ENCODE assay signal across 19 cellular contexts in genomic region chr11:86748296-86748695, GRCh38. TPM values are rescaled to one million over a fixed set of nuclear protein-coding genes. Genes with fewer than 3 reads are reported as not detected.
A peak's percentile ranks its signal among the peaks of the same experiment; 100 is the strongest.
DNase-seq lines count a peak whose midpoint lies in the region; ATAC-seq and TF ChIP-seq lines count a peak whose summit lies in the region.
"Had no signal": no experiment of that assay in that cellular context is flagged by ENCODE, and none has a peak within 500 bp of the region (broad histone marks: within the 10 kb centered on the region; RNA-seq: fewer than 3 reads in every experiment).

No MANE protein-coding gene starts in this region.

- DNase-seq in BJ (ENCODE audit: low read depth) (peak; percentile 89), SJSA1 (ENCODE audit: low read depth in 1 of 2, low spot score in 2 of 2) (peak in 1 of 2 experiments; percentile 31), fibroblast of mammary gland (ENCODE audit: low read depth) (peak; percentile 72), trophoblast cell (peak; percentile 9 to 45), left cardiac atrium (no peak), psoas muscle (no peak), Right ventricle myocardium inferior (ENCODE audit: missing footprints) (no peak)
- DNase-seq: activated CD8-positive, alpha-beta T cell treated with anti-CD3 and anti-CD28 coated beads, Interleukin-2, amount 10 ng/mL, durations not matched to agents 7 days and 5 days; activated T-cell treated with anti-CD3 and anti-CD28 coated beads, Interleukin-2, amount 50 U/mL, for 48 hours; body of pancreas; COR-L47; GOT3; Kasumi-1; NCI-H1417; NCI-H2171 treated with DMSO at 0.1 percent for 48 hours; NCI-H748 treated with DMSO at 0.1 percent for 48 hours had no signal

- H3K27me3 ChIP-seq in BJ (ENCODE audit: control insufficient read depth, insufficient read depth, low read length) (no peaks in the 10 kb centered on the region), SJSA1 (replicated peaks) (no peaks in the 10 kb centered on the region), trophoblast cell (ENCODE audit: insufficient read depth, low read length) (no peaks in the 10 kb centered on the region), psoas muscle (ENCODE audit: insufficient read depth in 3 of 3, low read length in 2 of 3) (no peaks in the 10 kb centered on the region)
- H3K27me3 ChIP-seq: body of pancreas had no signal

- H3K4ac ChIP-seq in trophoblast cell (ENCODE audit: low read depth, low read length) = peak overlapping the region; percentile 41

- intact Hi-C loops in left cardiac atrium (cut with DNase I) = no loop called here
- intact Hi-C loops in psoas muscle (cut with DNase I) = no loop called here
- intact Hi-C loops in Right ventricle myocardium inferior (cut with DNase I) = no loop called here

- no peak overlapping the region for H3K23ac ChIP-seq in trophoblast cell (ENCODE audit: low read length)

- peak overlapping the region; percentile 26 for H3K18ac ChIP-seq in trophoblast cell (ENCODE audit: low read length)

- H2BK12ac ChIP-seq in trophoblast cell (ENCODE audit: low read length) = peak overlapping the region; percentile 97

- H4K12ac ChIP-seq in trophoblast cell (ENCODE audit: low read depth, low read length) = no peak overlapping the region

- peak overlapping the region; percentile 57 for H2AK5ac ChIP-seq in trophoblast cell (ENCODE audit: low read length)

- no peak overlapping the region for H3K4me2 ChIP-seq in trophoblast cell (ENCODE audit: low read length)

- peaks cover 31% of the 10 kb centered on the region for H3K79me1 ChIP-seq in trophoblast cell (ENCODE audit: low read length)

- WGBS in trophoblast cell (ENCODE audit: extremely low coverage, insufficient coverage, insufficient read length) = no CpG with 5 or more reads among the region's 4 CpGs
- WGBS in psoas muscle, 3 donors = 70 to 74% (median 74%) methylated on average over 4 of the region's 4 CpGs

- no peaks in the 10 kb centered on the region for H3K9me3 ChIP-seq in SJSA1 (replicated peaks)
- H3K9me3 ChIP-seq in trophoblast cell (ENCODE audit: insufficient read depth, low read depth, low read length) = no peaks in the 10 kb centered on the region
- no peaks in the 10 kb centered on the region for H3K9me3 ChIP-seq in psoas muscle
- H3K9me3 ChIP-seq: body of pancreas had no signal

- H3K36me3 ChIP-seq in BJ (ENCODE audit: control insufficient read depth, insufficient read depth, low read length) = no peaks in the 10 kb centered on the region
- H3K36me3 ChIP-seq in SJSA1 = no peaks in the 10 kb centered on the region
- no peaks in the 10 kb centered on the region for H3K36me3 ChIP-seq in trophoblast cell (ENCODE audit: control insufficient read depth in 1 of 2, insufficient read depth in 2 of 2, low read length in 2 of 2)
- H3K36me3 ChIP-seq in psoas muscle (ENCODE audit: insufficient read depth in 1 of 2, low read depth in 1 of 2) = no peaks in the 10 kb centered on the region

- peak overlapping the region; percentile 83 for H2BK120ac ChIP-seq in trophoblast cell (ENCODE audit: insufficient read depth, low read length, poor library complexity)

- peak overlapping the region; percentile 99 for H3K27ac ChIP-seq in SJSA1
- peak overlapping the region; percentile 68 for H3K27ac ChIP-seq in trophoblast cell (ENCODE audit: low read depth, low read length)
- H3K27ac ChIP-seq in psoas muscle = no peak overlapping the region
- H3K27ac ChIP-seq: body of pancreas had no signal

- H3K4me1 ChIP-seq in SJSA1 (replicated peaks) = peaks cover 54% of the 10 kb centered on the region
- H3K4me1 ChIP-seq in trophoblast cell (ENCODE audit: control insufficient read depth in 1 of 2, insufficient read depth in 2 of 2, low read length in 2 of 2) = peaks cover 24 to 31% of the 10 kb centered on the region in 2 experiments
- peaks cover 5% of the 10 kb centered on the region for H3K4me1 ChIP-seq in psoas muscle

- H3K79me2 ChIP-seq in trophoblast cell (ENCODE audit: control insufficient read depth, insufficient read depth, low read length, poor library complexity) = no peaks in the 10 kb centered on the region

- H3K4me3 ChIP-seq in BJ (ENCODE audit: low read depth, low read length) = no peak overlapping the region
- H3K4me3 ChIP-seq in SJSA1 = no peak overlapping the region
- H3K4me3 ChIP-seq in fibroblast of mammary gland (ENCODE audit: control insufficient read depth, low read depth, low read length) = no peak overlapping the region
- H3K4me3 ChIP-seq in trophoblast cell (ENCODE audit: low read depth, low read length) = no peak overlapping the region
- no peak overlapping the region for H3K4me3 ChIP-seq in psoas muscle
- H3K4me3 ChIP-seq: body of pancreas had no signal

- H2BK5ac ChIP-seq in trophoblast cell (ENCODE audit: low read depth, low read length, poor library complexity) = peak overlapping the region; percentile 75

- CTCF ChIA-PET in BJ (lab: Yijun Ruan, JAX) = interaction anchor here (0.9 to 2.2 kb wide), 3 partner anchors 13 to 140 kb away, joined by 3 to 7 read pairs (median 6); no protein-coding TSS in a partner anchor

- H4K8ac ChIP-seq in trophoblast cell (ENCODE audit: low read depth, low read length) = peak overlapping the region; percentile 64

- no peak for TF ChIP-seq CTCF in BJ (IDR thresholded peaks at IDR 0.05; ENCODE audit: insufficient read depth, low read depth, low read length)
- no peak for TF ChIP-seq CTCF in fibroblast of mammary gland (conservative IDR thresholded peaks at IDR 0.05; ENCODE audit: control insufficient read depth, insufficient read depth, low read depth, low read length)
- no peak for TF ChIP-seq CTCF in psoas muscle (IDR thresholded peaks at IDR 0.05)

- peak overlapping the region; percentile 78 for H3K14ac ChIP-seq in trophoblast cell (ENCODE audit: low read length)

- no peak overlapping the region for H3K9ac ChIP-seq in trophoblast cell (ENCODE audit: low read length)

- POLR2A ChIA-PET in BJ (lab: Charles Lee) = interaction anchor here (0.6 kb wide), 1 partner anchor 1087 kb away, joined by 4 read pairs; no protein-coding TSS in a partner anchor

- ATAC-seq in left cardiac atrium = no peak
- no peak for ATAC-seq in GM18873 (IDR thresholded peaks at IDR 0.05; ENCODE audit: low FRiP score, unreplicated experiment)
- ATAC-seq in psoas muscle = no peak
- ATAC-seq in Right ventricle myocardium inferior = no peak
- ATAC-seq: activated CD8-positive, alpha-beta T cell treated with anti-CD3 and anti-CD28 coated beads, Interleukin-2, amount 10 ng/mL, durations not matched to agents 7 days and 5 days; body of pancreas; WTC11 had no signal

- H2AFZ ChIP-seq in trophoblast cell (ENCODE audit: insufficient read depth, low read length, poor library complexity) = peak overlapping the region; percentile 35

- peak overlapping the region; percentile 93 for H4K91ac ChIP-seq in trophoblast cell (ENCODE audit: low read depth, low read length)

RNA-seq across cellular contexts. Expression of gene PRSS23, which starts 52.0 kb away (rescaled TPM):
- polyA plus RNA-seq in BJ (2011; rRNA removed) = 258 and 343 TPM in 2 replicates
- 174 and 226 TPM in 2 replicates for polyA minus RNA-seq in BJ (2011; rRNA and poly(A)+ RNA removed)
- total RNA-seq in SJSA1 (2014; rRNA removed; shearing (Covaris generic)) = 54.6 and 71.6 TPM in 2 replicates
- polyA plus RNA-seq in trophoblast cell (2013) = 180 and 185 TPM in 2 replicates
- 10 to 100 TPM; 12.9 to 63.4 TPM for total RNA-seq in left cardiac atrium
- 10 to 100 TPM in 3 of 4 donors, 1 to 10 TPM in 1; 2.3 to 17.8 (median 15.7) TPM for total RNA-seq in psoas muscle
- 1 to 10 TPM; 3.9 to 4.4 (median 4.0) TPM for polyA plus RNA-seq in psoas muscle
- 7.2 TPM for total RNA-seq in Right ventricle myocardium inferior
- total RNA-seq: OCI-LY7 had no signal

Comparison
In these comparisons a context has a peak if more than half of its experiments do, and no peak if none do; other contexts are left out.
1. DNase-seq: peak in BJ (single experiment), fibroblast of mammary gland (single experiment) and trophoblast cell (2 of 2); none in left cardiac atrium (single experiment), psoas muscle (0 of 2) and Right ventricle myocardium inferior (single experiment).